Comparison of ENCODE assay signal across 8 cellular contexts in genomic region chr1:152001631-152002584, GRCh38. TPM values are rescaled to one million over a fixed set of nuclear protein-coding genes. Genes with fewer than 3 reads are reported as not detected.
A peak's percentile ranks its signal among the peaks of the same experiment; 100 is the strongest.
DNase-seq lines count a peak whose midpoint lies in the region; ATAC-seq and TF ChIP-seq lines count a peak whose summit lies in the region.

No MANE protein-coding gene starts in this region.

- peak overlapping the region in 3 of 7 donors; percentile 36 to 60 (median 51) for H3K27ac Mint-ChIP-seq in CD4-positive, alpha-beta memory T cell

- H3K36me3 Mint-ChIP-seq in CD4-positive, alpha-beta memory T cell, result no peaks in the 10 kb centered on the region

- no peak overlapping the region for H3K27ac ChIP-seq in CD4-positive, alpha-beta memory T cell (ENCODE audit: low read depth, low read length)
- H3K27ac ChIP-seq in muscle layer of duodenum (ENCODE audit: low read length), result peak overlapping the region; percentile 17

- POLR2A ChIA-PET in CD4-positive, alpha-beta memory T cell (lab: Charles Lee; ENCODE audit: partially characterized antibody), result interaction anchor here (0.6 to 2.6 kb wide), 8 partner anchors 9 to 165 kb away, joined by 3 to 18 read pairs (median 3); partner anchors contain the start of genes S100A10 and THEM4

- intact Hi-C loops in CD4-positive, alpha-beta memory T cell (cut with micrococcal nuclease), result loop anchor here (1.0 kb wide), 3 partner anchors 68 to 408 kb away; no protein-coding TSS in a partner anchor

- H3K4me3 Mint-ChIP-seq in CD4-positive, alpha-beta memory T cell, result no peak overlapping the region

- no peaks in the 10 kb centered on the region for H3K36me3 ChIP-seq in CD4-positive, alpha-beta memory T cell (ENCODE audit: insufficient read depth, low read length)
- no peaks in the 10 kb centered on the region for H3K36me3 ChIP-seq in muscle layer of duodenum (ENCODE audit: control insufficient read depth in 1 of 2, insufficient read depth in 2 of 2, low read length in 2 of 2)

- H3K27me3 ChIP-seq in CD4-positive, alpha-beta memory T cell (ENCODE audit: insufficient read depth, low read length), result no peaks in the 10 kb centered on the region
- H3K27me3 ChIP-seq in muscle layer of duodenum (ENCODE audit: low read depth, low read length), result no peaks in the 10 kb centered on the region

- CTCF ChIA-PET in CD4-positive, alpha-beta memory T cell (lab: Charles Lee; ENCODE audit: partially characterized antibody), result interaction anchor here (0.7 to 13.8 kb wide), 38 partner anchors 10 to 457 kb away, joined by 3 to 340 read pairs (median 6); partner anchors contain the start of genes C2CD4D, MRPL9, S100A10 and THEM4

- no peaks in the 10 kb centered on the region for H3K9me3 Mint-ChIP-seq in CD4-positive, alpha-beta memory T cell

- no peaks in the 10 kb centered on the region for H3K4me1 ChIP-seq in CD4-positive, alpha-beta memory T cell (ENCODE audit: insufficient read depth, low read length)
- H3K4me1 ChIP-seq in muscle layer of duodenum (ENCODE audit: control insufficient read depth in 1 of 2, insufficient read depth in 2 of 2, low read length in 2 of 2), result no peaks in the 10 kb centered on the region

- H3K4me3 ChIP-seq in CD4-positive, alpha-beta memory T cell (ENCODE audit: low read length in 2 of 2), result no peak overlapping the region
- no peak overlapping the region for H3K4me3 ChIP-seq in muscle layer of duodenum (ENCODE audit: low read depth in 1 of 2, low read length in 2 of 2)

- no peak for ATAC-seq in GM18505 (IDR thresholded peaks at IDR 0.05; ENCODE audit: unreplicated experiment)

- no peak for TF ChIP-seq POLR2A in GM18505 (IDR thresholded peaks at IDR 0.05; ENCODE audit: borderline replicate concordance, extremely low read depth, insufficient read depth, insufficient read length)

- no peaks in the 10 kb centered on the region for H3K9me3 ChIP-seq in CD4-positive, alpha-beta memory T cell (ENCODE audit: control insufficient read depth in 1 of 2, low read length in 2 of 2)
- no peaks in the 10 kb centered on the region for H3K9me3 ChIP-seq in muscle layer of duodenum (ENCODE audit: control insufficient read depth in 1 of 2, low read length in 2 of 2)

- peaks cover 0 to 3% (median under 1%) of the 10 kb centered on the region in 4 donors for H3K4me1 Mint-ChIP-seq in CD4-positive, alpha-beta memory T cell

- peak; percentile 66 to 79 (median 70) for DNase-seq in CD4-positive, alpha-beta memory T cell
- peak; percentile 81 for DNase-seq in HPDE6-E6E7 (ENCODE audit: extremely low spot score)
- peak; percentile 33 for DNase-seq in NOMO-1 treated with dmso at 0.1 percent for 144 hours (lab: John Stamatoyannopoulos, UW; ENCODE audit: unreplicated experiment)
- DNase-seq in activated CD8-positive, alpha-beta memory T cell treated with anti-CD3 and anti-CD28 coated beads for 4 hours (ENCODE audit: low read depth in 2 of 2), result peak; percentile 52 to 55
- DNase-seq in epidermal melanocyte (ENCODE audit: insufficient read length, low spot score), result peak; percentile 69
- peak; percentile 56 to 65 for DNase-seq in stimulated activated CD8-positive, alpha-beta memory T cell treated with anti-CD3 and anti-CD28 coated beads, Interleukin-4, amount 100 ng/mL, for 4 hours (ENCODE audit: low read depth in 2 of 2, low spot score in 1 of 2)

- H3K27me3 Mint-ChIP-seq in CD4-positive, alpha-beta memory T cell, result no peaks in the 10 kb centered on the region

RNA-seq across cellular contexts. Expression of gene S100A10, which starts 8.2 kb away (rescaled TPM):
- 100 to 1,000 TPM; 218 to 231 TPM for total RNA-seq in CD4-positive, alpha-beta memory T cell
- polyA plus RNA-seq in CD4-positive, alpha-beta memory T cell, result 1,000 to 10,000 TPM in 1 of 2 donors, 100 to 1,000 TPM in 1; 855 to 1,427 TPM

RNA-seq across cellular contexts. Expression of gene S100A11, which starts 34.9 kb away (rescaled TPM):
- 100 to 1,000 TPM; 239 to 247 TPM for total RNA-seq in CD4-positive, alpha-beta memory T cell
- 1,000 to 10,000 TPM in 1 of 2 donors, 100 to 1,000 TPM in 1; 610 to 1,204 TPM for polyA plus RNA-seq in CD4-positive, alpha-beta memory T cell
